Comparison of ENCODE assay signal across 2 cellular contexts in the genomic region with DNA sequence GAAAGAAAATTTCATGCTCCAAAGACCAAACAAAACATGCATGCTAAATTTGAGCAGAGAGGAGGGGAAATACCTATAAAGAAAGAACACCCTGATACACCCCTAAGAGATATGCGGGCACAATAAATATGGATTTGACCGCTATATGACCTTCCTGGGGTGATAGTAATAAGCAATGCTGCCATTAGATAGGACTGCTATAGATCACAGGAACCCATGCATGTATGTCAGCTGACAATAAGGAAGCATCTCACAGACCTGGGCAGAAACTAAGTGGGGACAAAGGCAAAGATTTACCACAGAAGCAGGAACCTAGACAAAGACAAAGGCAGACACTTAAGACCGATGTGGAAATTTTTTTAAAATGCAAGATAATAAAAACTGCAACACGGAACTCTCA.
TF ChIP-seq lines count a peak whose summit lies in the region.

No MANE protein-coding gene starts in this region.

TF ChIP-seq in GM23338, 12 proteins besides CTCF, POLR2A, EP300 and RAD21 (continues in another document):
- TF ChIP-seq, protein P1, sequence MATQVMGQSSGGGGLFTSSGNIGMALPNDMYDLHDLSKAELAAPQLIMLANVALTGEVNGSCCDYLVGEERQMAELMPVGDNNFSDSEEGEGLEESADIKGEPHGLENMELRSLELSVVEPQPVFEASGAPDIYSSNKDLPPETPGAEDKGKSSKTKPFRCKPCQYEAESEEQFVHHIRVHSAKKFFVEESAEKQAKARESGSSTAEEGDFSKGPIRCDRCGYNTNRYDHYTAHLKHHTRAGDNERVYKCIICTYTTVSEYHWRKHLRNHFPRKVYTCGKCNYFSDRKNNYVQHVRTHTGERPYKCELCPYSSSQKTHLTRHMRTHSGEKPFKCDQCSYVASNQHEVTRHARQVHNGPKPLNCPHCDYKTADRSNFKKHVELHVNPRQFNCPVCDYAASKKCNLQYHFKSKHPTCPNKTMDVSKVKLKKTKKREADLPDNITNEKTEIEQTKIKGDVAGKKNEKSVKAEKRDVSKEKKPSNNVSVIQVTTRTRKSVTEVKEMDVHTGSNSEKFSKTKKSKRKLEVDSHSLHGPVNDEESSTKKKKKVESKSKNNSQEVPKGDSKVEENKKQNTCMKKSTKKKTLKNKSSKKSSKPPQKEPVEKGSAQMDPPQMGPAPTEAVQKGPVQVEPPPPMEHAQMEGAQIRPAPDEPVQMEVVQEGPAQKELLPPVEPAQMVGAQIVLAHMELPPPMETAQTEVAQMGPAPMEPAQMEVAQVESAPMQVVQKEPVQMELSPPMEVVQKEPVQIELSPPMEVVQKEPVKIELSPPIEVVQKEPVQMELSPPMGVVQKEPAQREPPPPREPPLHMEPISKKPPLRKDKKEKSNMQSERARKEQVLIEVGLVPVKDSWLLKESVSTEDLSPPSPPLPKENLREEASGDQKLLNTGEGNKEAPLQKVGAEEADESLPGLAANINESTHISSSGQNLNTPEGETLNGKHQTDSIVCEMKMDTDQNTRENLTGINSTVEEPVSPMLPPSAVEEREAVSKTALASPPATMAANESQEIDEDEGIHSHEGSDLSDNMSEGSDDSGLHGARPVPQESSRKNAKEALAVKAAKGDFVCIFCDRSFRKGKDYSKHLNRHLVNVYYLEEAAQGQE (IDR thresholded peaks at IDR 0.05; ENCODE audit: unreplicated experiment), result no peak
- no peak for TF ChIP-seq CREB1 (CRISPR knock-in tag; IDR thresholded peaks at IDR 0.05; ENCODE audit: low read depth)
- TF ChIP-seq NANOG (IDR thresholded peaks at IDR 0.05; ENCODE audit: borderline replicate concordance), result no peak
- no peak for TF ChIP-seq STAT1 (IDR thresholded peaks at IDR 0.05; ENCODE audit: unreplicated experiment)
- TF ChIP-seq, protein P2, sequence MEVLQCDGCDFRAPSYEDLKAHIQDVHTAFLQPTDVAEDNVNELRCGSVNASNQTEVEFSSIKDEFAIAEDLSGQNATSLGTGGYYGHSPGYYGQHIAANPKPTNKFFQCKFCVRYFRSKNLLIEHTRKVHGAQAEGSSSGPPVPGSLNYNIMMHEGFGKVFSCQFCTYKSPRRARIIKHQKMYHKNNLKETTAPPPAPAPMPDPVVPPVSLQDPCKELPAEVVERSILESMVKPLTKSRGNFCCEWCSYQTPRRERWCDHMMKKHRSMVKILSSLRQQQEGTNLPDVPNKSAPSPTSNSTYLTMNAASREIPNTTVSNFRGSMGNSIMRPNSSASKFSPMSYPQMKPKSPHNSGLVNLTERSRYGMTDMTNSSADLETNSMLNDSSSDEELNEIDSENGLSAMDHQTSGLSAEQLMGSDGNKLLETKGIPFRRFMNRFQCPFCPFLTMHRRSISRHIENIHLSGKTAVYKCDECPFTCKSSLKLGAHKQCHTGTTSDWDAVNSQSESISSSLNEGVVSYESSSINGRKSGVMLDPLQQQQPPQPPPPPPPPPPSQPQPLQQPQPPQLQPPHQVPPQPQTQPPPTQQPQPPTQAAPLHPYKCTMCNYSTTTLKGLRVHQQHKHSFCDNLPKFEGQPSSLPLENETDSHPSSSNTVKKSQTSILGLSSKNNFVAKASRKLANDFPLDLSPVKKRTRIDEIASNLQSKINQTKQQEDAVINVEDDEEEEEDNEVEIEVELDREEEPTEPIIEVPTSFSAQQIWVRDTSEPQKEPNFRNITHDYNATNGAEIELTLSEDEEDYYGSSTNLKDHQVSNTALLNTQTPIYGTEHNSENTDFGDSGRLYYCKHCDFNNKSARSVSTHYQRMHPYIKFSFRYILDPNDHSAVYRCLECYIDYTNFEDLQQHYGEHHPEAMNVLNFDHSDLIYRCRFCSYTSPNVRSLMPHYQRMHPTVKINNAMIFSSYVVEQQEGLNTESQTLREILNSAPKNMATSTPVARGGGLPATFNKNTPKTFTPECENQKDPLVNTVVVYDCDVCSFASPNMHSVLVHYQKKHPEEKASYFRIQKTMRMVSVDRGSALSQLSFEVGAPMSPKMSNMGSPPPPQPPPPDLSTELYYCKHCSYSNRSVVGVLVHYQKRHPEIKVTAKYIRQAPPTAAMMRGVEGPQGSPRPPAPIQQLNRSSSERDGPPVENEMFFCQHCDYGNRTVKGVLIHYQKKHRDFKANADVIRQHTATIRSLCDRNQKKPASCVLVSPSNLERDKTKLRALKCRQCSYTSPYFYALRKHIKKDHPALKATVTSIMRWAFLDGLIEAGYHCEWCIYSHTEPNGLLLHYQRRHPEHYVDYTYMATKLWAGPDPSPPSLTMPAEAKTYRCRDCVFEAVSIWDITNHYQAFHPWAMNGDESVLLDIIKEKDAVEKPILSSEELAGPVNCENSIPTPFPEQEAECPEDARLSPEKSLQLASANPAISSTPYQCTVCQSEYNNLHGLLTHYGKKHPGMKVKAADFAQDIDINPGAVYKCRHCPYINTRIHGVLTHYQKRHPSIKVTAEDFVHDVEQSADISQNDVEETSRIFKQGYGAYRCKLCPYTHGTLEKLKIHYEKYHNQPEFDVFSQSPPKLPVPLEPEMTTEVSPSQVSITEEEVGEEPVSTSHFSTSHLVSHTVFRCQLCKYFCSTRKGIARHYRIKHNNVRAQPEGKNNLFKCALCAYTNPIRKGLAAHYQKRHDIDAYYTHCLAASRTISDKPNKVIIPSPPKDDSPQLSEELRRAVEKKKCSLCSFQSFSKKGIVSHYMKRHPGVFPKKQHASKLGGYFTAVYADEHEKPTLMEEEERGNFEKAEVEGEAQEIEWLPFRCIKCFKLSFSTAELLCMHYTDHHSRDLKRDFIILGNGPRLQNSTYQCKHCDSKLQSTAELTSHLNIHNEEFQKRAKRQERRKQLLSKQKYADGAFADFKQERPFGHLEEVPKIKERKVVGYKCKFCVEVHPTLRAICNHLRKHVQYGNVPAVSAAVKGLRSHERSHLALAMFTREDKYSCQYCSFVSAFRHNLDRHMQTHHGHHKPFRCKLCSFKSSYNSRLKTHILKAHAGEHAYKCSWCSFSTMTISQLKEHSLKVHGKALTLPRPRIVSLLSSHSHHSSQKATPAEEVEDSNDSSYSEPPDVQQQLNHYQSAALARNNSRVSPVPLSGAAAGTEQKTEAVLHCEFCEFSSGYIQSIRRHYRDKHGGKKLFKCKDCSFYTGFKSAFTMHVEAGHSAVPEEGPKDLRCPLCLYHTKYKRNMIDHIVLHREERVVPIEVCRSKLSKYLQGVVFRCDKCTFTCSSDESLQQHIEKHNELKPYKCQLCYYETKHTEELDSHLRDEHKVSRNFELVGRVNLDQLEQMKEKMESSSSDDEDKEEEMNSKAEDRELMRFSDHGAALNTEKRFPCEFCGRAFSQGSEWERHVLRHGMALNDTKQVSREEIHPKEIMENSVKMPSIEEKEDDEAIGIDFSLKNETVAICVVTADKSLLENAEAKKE (CRISPR knock-in tag; IDR thresholded peaks at IDR 0.05), result no peak
- TF ChIP-seq ZNF331 (CRISPR knock-in tag; IDR thresholded peaks at IDR 0.05; ENCODE audit: low read depth), result no peak
- TF ChIP-seq EZH2 (IDR thresholded peaks at IDR 0.05; ENCODE audit: low read depth, unreplicated experiment), result no peak
- no peak for TF ChIP-seq EZH2phosphoT487 (IDR thresholded peaks at IDR 0.05; ENCODE audit: unreplicated experiment)
- TF ChIP-seq, protein P3, sequence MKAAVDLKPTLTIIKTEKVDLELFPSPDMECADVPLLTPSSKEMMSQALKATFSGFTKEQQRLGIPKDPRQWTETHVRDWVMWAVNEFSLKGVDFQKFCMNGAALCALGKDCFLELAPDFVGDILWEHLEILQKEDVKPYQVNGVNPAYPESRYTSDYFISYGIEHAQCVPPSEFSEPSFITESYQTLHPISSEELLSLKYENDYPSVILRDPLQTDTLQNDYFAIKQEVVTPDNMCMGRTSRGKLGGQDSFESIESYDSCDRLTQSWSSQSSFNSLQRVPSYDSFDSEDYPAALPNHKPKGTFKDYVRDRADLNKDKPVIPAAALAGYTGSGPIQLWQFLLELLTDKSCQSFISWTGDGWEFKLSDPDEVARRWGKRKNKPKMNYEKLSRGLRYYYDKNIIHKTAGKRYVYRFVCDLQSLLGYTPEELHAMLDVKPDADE (IDR thresholded peaks at IDR 0.05), result no peak
- no peak for TF ChIP-seq ZNF114 (CRISPR knock-in tag; IDR thresholded peaks at IDR 0.05)

TF ChIP-seq in HepG2, 621 proteins besides CTCF, POLR2A, EP300 and RAD21:
- TF ChIP-seq U2AF2 (IDR thresholded peaks at IDR 0.05; ENCODE audit: low read depth, low read length), result no peak
- TF ChIP-seq ZFP37 (CRISPR knock-in tag; IDR thresholded peaks at IDR 0.05; ENCODE audit: borderline replicate concordance), result no peak
- TF ChIP-seq, protein P4, sequence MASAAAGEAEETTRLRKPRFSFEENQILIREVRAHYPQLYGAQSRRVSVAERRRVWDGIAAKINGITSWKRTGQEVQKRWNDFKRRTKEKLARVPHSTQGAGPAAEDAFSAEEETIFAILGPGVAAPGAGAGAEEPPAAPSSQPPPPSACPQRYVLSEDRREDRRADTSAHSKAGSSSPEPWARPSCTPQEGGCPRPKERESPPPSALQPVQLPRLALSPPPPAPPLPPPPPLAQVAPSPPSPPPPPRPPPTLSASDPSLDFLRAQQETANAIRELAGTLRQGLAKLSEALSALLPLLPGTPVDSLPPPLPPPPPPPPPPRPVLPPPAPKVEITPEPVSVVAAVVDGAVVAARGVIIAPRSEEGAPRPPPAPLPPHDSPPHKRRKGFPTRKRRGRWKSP (CRISPR knock-in tag; IDR thresholded peaks at IDR 0.05), result no peak
